In the genomic region with DNA sequence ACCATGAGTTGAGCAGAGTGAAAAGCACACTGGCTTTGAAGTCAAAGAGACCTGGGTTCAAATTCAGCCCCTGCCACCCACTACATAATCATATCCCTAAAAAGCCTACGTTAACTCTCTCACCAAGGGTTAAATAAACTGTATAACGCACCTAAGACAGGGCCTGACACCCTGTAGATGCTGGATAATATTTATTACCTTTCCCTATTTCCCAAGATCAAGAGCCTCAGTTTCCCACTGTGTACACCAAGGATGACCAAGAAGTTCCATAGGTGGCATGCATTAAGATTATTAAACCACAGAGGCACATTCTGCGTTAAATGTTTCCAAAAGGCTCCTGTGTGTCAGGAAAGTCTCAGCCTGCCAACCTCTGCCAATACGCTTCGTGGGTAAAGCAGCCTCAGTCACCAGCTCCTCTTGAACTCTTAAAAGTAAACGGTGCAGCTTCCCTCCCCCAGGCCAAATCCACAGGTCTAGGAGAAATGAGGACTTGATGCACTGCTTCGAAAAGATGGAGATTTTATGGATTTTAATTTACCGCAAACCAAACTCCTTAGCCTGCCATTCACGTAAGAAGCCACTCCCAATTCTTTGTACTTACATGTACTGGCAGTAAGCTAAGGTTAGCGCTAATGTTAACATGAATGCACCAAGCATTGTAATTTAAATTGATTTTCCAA, we compare ENCODE assay signal across 8 cellular contexts. TPM values are rescaled to one million over a fixed set of nuclear protein-coding genes. Genes with fewer than 3 reads are reported as not detected.
DNase-seq lines count a peak whose midpoint lies in the region; ATAC-seq and TF ChIP-seq lines count a peak whose summit lies in the region.

No MANE protein-coding gene starts in this region.

- TF ChIP-seq CTCF in C4-2B (conservative IDR thresholded peaks at IDR 0.05), result no peak

- H3K27ac Mint-ChIP-seq in activated naive CD8-positive, alpha-beta T cell treated with anti-CD3 and anti-CD28 coated beads, Interleukin-2, amount 10 ng/mL, durations not matched to agents 7 days and 5 days, result peak overlapping the region; percentile 92

- peak overlapping the region; percentile 10; the same call in 1 of the 2 replicates for H3K27ac ChIP-seq in C4-2B
- peak overlapping the region; percentile 24 for H3K27ac ChIP-seq in muscle layer of colon (ENCODE audit: low read depth, low read length)

- peak overlapping the region; percentile 88 for H3K4me3 Mint-ChIP-seq in activated naive CD8-positive, alpha-beta T cell treated with anti-CD3 and anti-CD28 coated beads, Interleukin-2, amount 10 ng/mL, durations not matched to agents 7 days and 5 days

- ATAC-seq in activated naive CD8-positive, alpha-beta T cell treated with anti-CD3 and anti-CD28 coated beads, Interleukin-2, amount 10 ng/mL, durations not matched to agents 7 days and 5 days (ENCODE audit: low read depth), result no peak
- ATAC-seq in GM19452 (IDR thresholded peaks at IDR 0.05; ENCODE audit: unreplicated experiment), result no peak
- ATAC-seq in GM18520 (IDR thresholded peaks at IDR 0.05; ENCODE audit: unreplicated experiment), result no peak
- ATAC-seq in HG03108 (IDR thresholded peaks at IDR 0.05; ENCODE audit: unreplicated experiment), result no peak

- no peaks in the 10 kb centered on the region for H3K36me3 ChIP-seq in muscle layer of colon (ENCODE audit: insufficient read depth, low read length)

- DNase-seq in HT-29 (ENCODE audit: low spot score) (peak; percentile 34), iPS-NIHi7 (ENCODE audit: extremely low spot score) (no peak)
- DNase-seq in activated naive CD8-positive, alpha-beta T cell treated with anti-CD3 and anti-CD28 coated beads, Interleukin-2, amount 10 ng/mL, durations not matched to agents 7 days and 5 days, result no peak

- peak overlapping the region; percentile 26 to 93 for H3K4me3 ChIP-seq in muscle layer of colon (ENCODE audit: low read depth in 1 of 2, low read length in 2 of 2)

- no peaks in the 10 kb centered on the region for H3K9me3 ChIP-seq in muscle layer of colon (ENCODE audit: low read length)

- H3K4me1 Mint-ChIP-seq in activated naive CD8-positive, alpha-beta T cell treated with anti-CD3 and anti-CD28 coated beads, Interleukin-2, amount 10 ng/mL, durations not matched to agents 7 days and 5 days, result peaks cover 56% of the 10 kb centered on the region

- POLR2A ChIA-PET in activated naive CD8-positive, alpha-beta T cell treated with anti-CD3 and anti-CD28 coated beads, Interleukin-2, amount 10 ng/mL, durations not matched to agents 7 days and 5 days (lab: Charles Lee), result interaction anchor here (1.2 to 1.9 kb wide), 3 partner anchors 12 to 69 kb away, joined by 4 to 10 read pairs (median 5); no protein-coding TSS in a partner anchor

- peaks cover 51% of the 10 kb centered on the region for H3K4me1 ChIP-seq in muscle layer of colon (ENCODE audit: insufficient read depth, low read length)

- no peak overlapping the region for H3K9ac ChIP-seq in muscle layer of colon (ENCODE audit: low read length)

- no peaks in the 10 kb centered on the region for H3K27me3 ChIP-seq in muscle layer of colon (ENCODE audit: control insufficient read depth in 1 of 2, insufficient read depth in 2 of 2, low read length in 2 of 2)

- H3K27me3 Mint-ChIP-seq in activated naive CD8-positive, alpha-beta T cell treated with anti-CD3 and anti-CD28 coated beads, Interleukin-2, amount 10 ng/mL, durations not matched to agents 7 days and 5 days, result no peaks in the 10 kb centered on the region

- H3K36me3 Mint-ChIP-seq in activated naive CD8-positive, alpha-beta T cell treated with anti-CD3 and anti-CD28 coated beads, Interleukin-2, amount 10 ng/mL, durations not matched to agents 7 days and 5 days, result peaks cover 7% of the 10 kb centered on the region

- H3K9me3 Mint-ChIP-seq in activated naive CD8-positive, alpha-beta T cell treated with anti-CD3 and anti-CD28 coated beads, Interleukin-2, amount 10 ng/mL, durations not matched to agents 7 days and 5 days, result no peaks in the 10 kb centered on the region

RNA-seq across cellular contexts. Expression of gene USP24, which starts 2.7 kb away (rescaled TPM):
- 27.2 and 28.4 TPM in 2 replicates for total RNA-seq in HT-29 (2014; rRNA removed; shearing (Covaris generic))
- 10 to 100 TPM; 53.8 to 63.7 TPM for total RNA-seq in activated naive CD8-positive, alpha-beta T cell treated with anti-CD3 and anti-CD28 coated beads, Interleukin-2, amount 10 ng/mL, durations not matched to agents 7 days and 5 days
